1 cellular context compared by ENCODE assay signal in genomic region chr2:189651284-189651683, GRCh38.
A peak's percentile ranks its signal among the peaks of the same experiment; 100 is the strongest.
TF ChIP-seq lines count a peak whose summit lies in the region.

No MANE protein-coding gene starts in this region.

TF ChIP-seq in HepG2, 621 proteins besides CTCF, POLR2A, EP300 and RAD21:
- TF ChIP-seq CEBPB (IDR thresholded peaks at IDR 0.05; ENCODE audit: borderline replicate concordance, low read depth, low read length): peak; percentile 48; the same call in 1 of the 2 replicates
- TF ChIP-seq, protein P1, sequence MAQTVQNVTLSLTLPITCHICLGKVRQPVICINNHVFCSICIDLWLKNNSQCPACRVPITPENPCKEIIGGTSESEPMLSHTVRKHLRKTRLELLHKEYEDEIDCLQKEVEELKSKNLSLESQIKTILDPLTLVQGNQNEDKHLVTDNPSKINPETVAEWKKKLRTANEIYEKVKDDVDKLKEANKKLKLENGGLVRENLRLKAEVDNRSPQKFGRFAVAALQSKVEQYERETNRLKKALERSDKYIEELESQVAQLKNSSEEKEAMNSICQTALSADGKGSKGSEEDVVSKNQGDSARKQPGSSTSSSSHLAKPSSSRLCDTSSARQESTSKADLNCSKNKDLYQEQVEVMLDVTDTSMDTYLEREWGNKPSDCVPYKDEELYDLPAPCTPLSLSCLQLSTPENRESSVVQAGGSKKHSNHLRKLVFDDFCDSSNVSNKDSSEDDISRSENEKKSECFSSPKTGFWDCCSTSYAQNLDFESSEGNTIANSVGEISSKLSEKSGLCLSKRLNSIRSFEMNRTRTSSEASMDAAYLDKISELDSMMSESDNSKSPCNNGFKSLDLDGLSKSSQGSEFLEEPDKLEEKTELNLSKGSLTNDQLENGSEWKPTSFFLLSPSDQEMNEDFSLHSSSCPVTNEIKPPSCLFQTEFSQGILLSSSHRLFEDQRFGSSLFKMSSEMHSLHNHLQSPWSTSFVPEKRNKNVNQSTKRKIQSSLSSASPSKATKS (CRISPR knock-in tag; IDR thresholded peaks at IDR 0.05): no peak
